In the genomic region with DNA sequence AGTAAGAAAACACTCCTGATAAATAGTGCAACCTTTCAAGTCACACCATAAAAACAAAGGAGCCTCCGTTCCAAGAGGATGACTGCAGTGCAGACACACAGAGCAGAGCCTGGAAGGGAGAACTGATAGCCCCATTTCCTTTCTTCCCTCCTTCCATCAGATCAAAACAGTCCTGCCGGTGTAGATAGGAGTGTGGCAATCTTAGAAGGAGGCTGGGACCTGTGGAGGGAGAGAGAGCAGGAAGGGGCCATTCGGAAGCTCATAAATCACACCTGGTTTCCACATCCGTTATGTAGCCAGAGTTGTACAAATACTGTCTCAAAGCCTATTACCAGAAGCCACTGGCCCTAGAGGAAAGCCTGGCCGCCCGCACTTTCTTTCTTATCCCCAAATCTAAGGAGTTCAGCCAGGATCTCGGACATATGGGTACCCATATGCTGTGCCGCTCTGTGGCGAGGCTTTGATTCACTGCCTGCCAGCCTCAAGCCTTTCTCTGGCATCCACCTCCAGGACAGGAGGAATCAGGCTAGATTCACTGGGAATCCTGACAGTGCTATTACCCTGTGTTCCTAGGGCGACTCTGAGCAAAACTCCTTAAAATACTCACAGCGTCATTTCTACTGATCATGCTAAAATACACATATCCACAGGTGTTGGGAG, we compare ENCODE assay signal across 23 cellular contexts. TPM values are rescaled to one million over a fixed set of nuclear protein-coding genes. Genes with fewer than 3 reads are reported as not detected.
A peak's percentile ranks its signal among the peaks of the same experiment; 100 is the strongest.
DNase-seq lines count a peak whose midpoint lies in the region; ATAC-seq and TF ChIP-seq lines count a peak whose summit lies in the region.
"Had no signal": no experiment of that assay in that cellular context is flagged by ENCODE, and none has a peak within 500 bp of the region (broad histone marks: within the 10 kb centered on the region; RNA-seq: fewer than 3 reads in every experiment).

No MANE protein-coding gene starts in this region.

- H3K79me2 ChIP-seq in Karpas-422 (ENCODE audit: low read length) = peaks cover 86% of the 10 kb centered on the region

- H3K9me3 Mint-ChIP-seq in chondrocyte (ENCODE audit: low read depth) (peaks cover 6% of the 10 kb centered on the region), natural killer cell (no peaks in the 10 kb centered on the region)
- H3K9me3 Mint-ChIP-seq: activated T-helper 17 cell treated with anti-CD3 and anti-CD28 coated beads, Interleukin-2, amount 50 U/mL, for 72 hours; type B pancreatic cell had no signal

- H3K27me3 Mint-ChIP-seq in chondrocyte (ENCODE audit: low read depth) = no peaks in the 10 kb centered on the region
- no peaks in the 10 kb centered on the region for H3K27me3 Mint-ChIP-seq in natural killer cell (ENCODE audit: low read depth in 2 of 2)
- H3K27me3 Mint-ChIP-seq: activated T-helper 17 cell treated with anti-CD3 and anti-CD28 coated beads, Interleukin-2, amount 50 U/mL, for 72 hours; T-helper 17 cell; type B pancreatic cell had no signal

- peaks cover 31% of the 10 kb centered on the region for H3K36me3 ChIP-seq in Karpas-422 (ENCODE audit: insufficient read depth, low read length)

- TF ChIP-seq CTCF in 22Rv1 (IDR thresholded peaks at IDR 0.05) (no peak), chondrocyte (IDR thresholded peaks at IDR 0.05) (no peak), natural killer cell (IDR thresholded peaks at IDR 0.05) (no peak)

- intact Hi-C loops in natural killer cell (cut with micrococcal nuclease) = no loop called here

- H3K36me3 Mint-ChIP-seq in chondrocyte (ENCODE audit: low read depth) = peaks cover 21% of the 10 kb centered on the region
- peaks cover 13% of the 10 kb centered on the region for H3K36me3 Mint-ChIP-seq in natural killer cell

- H4K20me1 ChIP-seq in Karpas-422 (ENCODE audit: insufficient read depth, low read depth, low read length) = no peaks in the 10 kb centered on the region

- H3K4me3 Mint-ChIP-seq in chondrocyte (ENCODE audit: unreplicated experiment) (no peak overlapping the region), natural killer cell (peak overlapping the region; percentile 31)
- H3K4me3 Mint-ChIP-seq: activated T-helper 17 cell treated with anti-CD3 and anti-CD28 coated beads, Interleukin-2, amount 50 U/mL, for 72 hours; T-helper 17 cell; type B pancreatic cell had no signal

- no peak overlapping the region for H3K4me2 ChIP-seq in Karpas-422 (ENCODE audit: low read depth, low read length, poor library complexity, severe bottlenecking)

- ATAC-seq in natural killer cell = peak in 2 of 3 donors; percentile 63 to 81
- ATAC-seq in GM19328 (IDR thresholded peaks at IDR 0.05; ENCODE audit: unreplicated experiment) = no peak
- ATAC-seq: activated CD4-positive, CD25-positive, alpha-beta regulatory T cell treated with anti-CD3 and anti-CD28 coated beads, Interleukin-2, amount 50 U/mL, for 24 hours; activated T-helper 17 cell treated with anti-CD3 and anti-CD28 coated beads, Interleukin-2, amount 50 U/mL, for 72 hours; T-helper 17 cell had no signal

- H3K9me3 ChIP-seq in Karpas-422 (ENCODE audit: low read length) = no peaks in the 10 kb centered on the region

- peaks cover 98% of the 10 kb centered on the region for H3K4me1 ChIP-seq in Karpas-422 (ENCODE audit: low read length)

- peaks cover 23% of the 10 kb centered on the region for H3K4me1 Mint-ChIP-seq in chondrocyte (ENCODE audit: low read depth)
- peaks cover 44 to 63% of the 10 kb centered on the region in 2 donors for H3K4me1 Mint-ChIP-seq in natural killer cell

- H3K27ac ChIP-seq in 22Rv1 = 0 out of 2 replicates have a peak overlapping the region, but pooled peaks have one; percentile 15
- peak overlapping the region; percentile 92 for H3K27ac ChIP-seq in Karpas-422 (ENCODE audit: low read length)

- H3K27me3 ChIP-seq in Karpas-422 (ENCODE audit: low read length) = no peaks in the 10 kb centered on the region

- no peaks in the 10 kb centered on the region for H3K9me2 ChIP-seq in Karpas-422 (replicated peaks; ENCODE audit: insufficient read depth, low read length)

- H3K9ac ChIP-seq in Karpas-422 (ENCODE audit: low read length) = no peak overlapping the region

- H2AFZ ChIP-seq in Karpas-422 (ENCODE audit: low read length) = no peak overlapping the region

- DNase-seq in Karpas-422 (no peak), chondrocyte (ENCODE audit: low spot score) (no peak), natural killer cell (no peak), ureter (ENCODE audit: low spot score) (no peak), NCI-H146 treated with DMSO at 0.1 percent for 48 hours (lab: John Stamatoyannopoulos, UW; ENCODE audit: unreplicated experiment) (no peak)
- no peak for DNase-seq in activated naive CD4-positive, alpha-beta T cell treated with Interleukin-2 at 50 U/mL for 16 hours
- DNase-seq: ACHN; DND-41; effector CD4-positive, alpha-beta T cell; GOT3; islet precursor cell; mesendoderm; NCI-H2029 treated with DMSO at 0.1 percent for 48 hours; NCI-H69; right cardiac atrium; SIG-M5; stimulated activated naive CD4-positive, alpha-beta T cell; T-helper 17 cell had no signal

- H3K27ac Mint-ChIP-seq in chondrocyte (ENCODE audit: unreplicated experiment) = peak overlapping the region; percentile 49
- peak overlapping the region in 1 of 2 donors; percentile 67 for H3K27ac Mint-ChIP-seq in natural killer cell
- H3K27ac Mint-ChIP-seq: type B pancreatic cell had no signal

- H3K4me3 ChIP-seq in Karpas-422 (ENCODE audit: low read length) = no peak overlapping the region

RNA-seq across cellular contexts. Expression of a gene that starts 26.9 kb away (rescaled TPM):
- 33.8 and 42.6 TPM in 2 replicates for total RNA-seq in Karpas-422 (2014; rRNA removed; shearing (Covaris generic); ENCODE audit: low replicate concordance)
- total RNA-seq in chondrocyte (210 to 235 TPM (median 234 TPM) in 3 replicates), natural killer cell (10 to 100 TPM; 38.4 to 48.9 (median 44.9) TPM), ureter (209 TPM)
